In genomic region chr11:78290293-78291176, GRCh38 we compare ENCODE assay signal across 9 cellular contexts.
DNase-seq lines count a peak whose midpoint lies in the region; ATAC-seq and TF ChIP-seq lines count a peak whose summit lies in the region.
"Had no signal": no experiment of that assay in that cellular context is flagged by ENCODE, and none has a peak within 500 bp of the region (broad histone marks: within the 10 kb centered on the region; RNA-seq: fewer than 3 reads in every experiment).

No MANE protein-coding gene starts in this region.

- peaks cover 57% of the 10 kb centered on the region for H3K4me1 Mint-ChIP-seq in activated CD4-positive, alpha-beta memory T cell treated with anti-CD3 and anti-CD28 coated beads, Interleukin-2, amount 10 ng/mL, durations not matched to agents 7 days and 5 days

- H3K4me3 Mint-ChIP-seq in activated CD4-positive, alpha-beta memory T cell treated with anti-CD3 and anti-CD28 coated beads, Interleukin-2, amount 10 ng/mL, durations not matched to agents 7 days and 5 days = no peak overlapping the region
- H3K4me3 Mint-ChIP-seq: stimulated activated naive CD8-positive, alpha-beta T cell treated with anti-CD3 and anti-CD28 coated beads, Interleukin-15, Interleukin-2, amounts not matched to agents 100 ng/mL and 50 ng/mL, for 24 hours had no signal

- H3K27me3 ChIP-seq in kidney epithelial cell (ENCODE audit: control insufficient read depth, insufficient read depth, low read length) = no peaks in the 10 kb centered on the region

- DNase-seq in AG09309 (ENCODE audit: low read depth) (peak; percentile 52), HT1080 (ENCODE audit: low read depth) (peak; percentile 60), kidney epithelial cell (ENCODE audit: low read depth) (peak; percentile 57), HEK293T (ENCODE audit: extremely low spot score) (no peak)
- peak; percentile 41 for DNase-seq in activated CD4-positive, alpha-beta memory T cell treated with anti-CD3 and anti-CD28 coated beads, Interleukin-2, amount 10 ng/mL, durations not matched to agents 7 days and 5 days
- DNase-seq in stimulated activated CD4-positive, alpha-beta T cell treated with anti-CD3 and anti-CD28 coated beads, Interleukin-12 subunit alpha, Interleukin-12 subunit beta, amount 100 ng/mL, for 4 hours = no peak

- peaks cover 76% of the 10 kb centered on the region for H3K36me3 Mint-ChIP-seq in activated CD4-positive, alpha-beta memory T cell treated with anti-CD3 and anti-CD28 coated beads, Interleukin-2, amount 10 ng/mL, durations not matched to agents 7 days and 5 days (ENCODE audit: low read depth)

- CTCF ChIA-PET in activated CD4-positive, alpha-beta memory T cell treated with anti-CD3 and anti-CD28 coated beads, Interleukin-2, amount 10 ng/mL, durations not matched to agents 7 days and 5 days (lab: Charles Lee) = interaction anchor here (0.6 to 0.8 kb wide), 2 partner anchors 124 to 127 kb away, joined by 4 to 6 read pairs; partner anchors contain the start of gene GAB2
- CTCF ChIA-PET in HEK293T (lab: Yijun Ruan, JAX) = no interaction called here

- H3K36me3 ChIP-seq in kidney epithelial cell (ENCODE audit: control insufficient read depth, insufficient read depth, low read length) = no peaks in the 10 kb centered on the region

- ATAC-seq in HG03159 (IDR thresholded peaks at IDR 0.05; ENCODE audit: unreplicated experiment) = no peak
- ATAC-seq in GM19455 (IDR thresholded peaks at IDR 0.05; ENCODE audit: unreplicated experiment) = no peak

- peak overlapping the region; percentile 93 for H3K27ac Mint-ChIP-seq in activated CD4-positive, alpha-beta memory T cell treated with anti-CD3 and anti-CD28 coated beads, Interleukin-2, amount 10 ng/mL, durations not matched to agents 7 days and 5 days
- H3K27ac Mint-ChIP-seq: stimulated activated naive CD8-positive, alpha-beta T cell treated with anti-CD3 and anti-CD28 coated beads, Interleukin-15, Interleukin-2, amounts not matched to agents 100 ng/mL and 50 ng/mL, for 24 hours had no signal

- H3K9me3 Mint-ChIP-seq in activated CD4-positive, alpha-beta memory T cell treated with anti-CD3 and anti-CD28 coated beads, Interleukin-2, amount 10 ng/mL, durations not matched to agents 7 days and 5 days = peaks cover 45% of the 10 kb centered on the region

- no peak overlapping the region for H3K4me3 ChIP-seq in AG09309 (ENCODE audit: control insufficient read depth, low read depth, low read length)
- H3K4me3 ChIP-seq in kidney epithelial cell (ENCODE audit: low read depth, low read length) = no peak overlapping the region

- TF ChIP-seq CTCF in AG09309 (IDR thresholded peaks at IDR 0.05; ENCODE audit: control insufficient read depth, insufficient read depth, low read depth, low read length, missing control alignments) = no peak
- no peak for TF ChIP-seq CTCF in kidney epithelial cell (IDR thresholded peaks at IDR 0.05; ENCODE audit: insufficient read depth, low read length, poor library complexity, severe bottlenecking)

- POLR2A ChIA-PET in activated CD4-positive, alpha-beta memory T cell treated with anti-CD3 and anti-CD28 coated beads, Interleukin-2, amount 10 ng/mL, durations not matched to agents 7 days and 5 days (lab: Charles Lee) = interaction anchor here (1.0 to 5.9 kb wide), 5 partner anchors 14 to 127 kb away, joined by 3 to 75 read pairs (median 21); partner anchors contain the start of gene GAB2
- POLR2A ChIA-PET in HEK293T (lab: Yijun Ruan, JAX) = no interaction called here

- H3K27me3 Mint-ChIP-seq in activated CD4-positive, alpha-beta memory T cell treated with anti-CD3 and anti-CD28 coated beads, Interleukin-2, amount 10 ng/mL, durations not matched to agents 7 days and 5 days = no peaks in the 10 kb centered on the region
- H3K27me3 Mint-ChIP-seq: stimulated activated naive CD8-positive, alpha-beta T cell treated with anti-CD3 and anti-CD28 coated beads, Interleukin-15, Interleukin-2, amounts not matched to agents 100 ng/mL and 50 ng/mL, for 24 hours had no signal

TF ChIP-seq in HEK293T, 16 proteins besides CTCF, POLR2A, EP300 and RAD21:
- no peak for TF ChIP-seq ARNT (IDR thresholded peaks at IDR 0.05)
- no peak for TF ChIP-seq SUZ12 (IDR thresholded peaks at IDR 0.05)
- TF ChIP-seq FOXA1 (IDR thresholded peaks at IDR 0.05) = no peak
- no peak for TF ChIP-seq PKNOX1 (IDR thresholded peaks at IDR 0.05)
- TF ChIP-seq ZNF384 (IDR thresholded peaks at IDR 0.05) = no peak
- TF ChIP-seq L3MBTL2 (conservative IDR thresholded peaks at IDR 0.05) = no peak
- TF ChIP-seq ELF4 (IDR thresholded peaks at IDR 0.05) = no peak
- TF ChIP-seq CTBP1 (IDR thresholded peaks at IDR 0.05; ENCODE audit: borderline replicate concordance) = no peak
- TF ChIP-seq HDGF (IDR thresholded peaks at IDR 0.05; ENCODE audit: borderline replicate concordance) = no peak

Comparison
In these comparisons a context has a peak if more than half of its experiments do, and no peak if none do; other contexts are left out.
1. DNase-seq: peak in AG09309 (single experiment), HT1080 (single experiment), activated CD4-positive, alpha-beta memory T cell treated with anti-CD3 and anti-CD28 coated beads, Interleukin-2, amount 10 ng/mL, durations not matched to agents 7 days and 5 days (single experiment) and kidney epithelial cell (single experiment); none in HEK293T (single experiment) and stimulated activated CD4-positive, alpha-beta T cell treated with anti-CD3 and anti-CD28 coated beads, Interleukin-12 subunit alpha, Interleukin-12 subunit beta, amount 100 ng/mL, for 4 hours (single experiment).